14 cellular contexts compared by ENCODE assay signal in genomic region chr22:40218723-40219294, GRCh38. TPM values are rescaled to one million over a fixed set of nuclear protein-coding genes. Genes with fewer than 3 reads are reported as not detected.
DNase-seq lines count a peak whose midpoint lies in the region; ATAC-seq and TF ChIP-seq lines count a peak whose summit lies in the region.
"Had no signal": no experiment of that assay in that cellular context is flagged by ENCODE, and none has a peak within 500 bp of the region (broad histone marks: within the 10 kb centered on the region; RNA-seq: fewer than 3 reads in every experiment).

No MANE protein-coding gene starts in this region.

- ATAC-seq in lower lobe of right lung = no peak
- ATAC-seq: foreskin keratinocyte, pancreas had no signal

- TF ChIP-seq CTCF in A673 (conservative IDR thresholded peaks at IDR 0.05; ENCODE audit: low read depth, low read length) = no peak
- no peak for TF ChIP-seq CTCF in mesothelial cell of epicardium (IDR thresholded peaks at IDR 0.05; ENCODE audit: unreplicated experiment)
- no peak for TF ChIP-seq CTCF in GM10266 (IDR thresholded peaks at IDR 0.05; ENCODE audit: control insufficient read depth, insufficient read depth, low read depth, missing control alignments)
- TF ChIP-seq CTCF in HFFc6 (IDR thresholded peaks at IDR 0.05) = no peak
- no peak for TF ChIP-seq CTCF in left ventricle myocardium inferior (IDR thresholded peaks at IDR 0.05; ENCODE audit: borderline replicate concordance)
- no peak for TF ChIP-seq CTCF in lower lobe of right lung (IDR thresholded peaks at IDR 0.05)

- H3K27ac ChIP-seq in A673 (ENCODE audit: low read depth, low read length, poor library complexity, severe bottlenecking) = peak overlapping the region; percentile 44
- no peak overlapping the region for H3K27ac ChIP-seq in left ventricle myocardium inferior (replicated peaks)
- no peak overlapping the region for H3K27ac ChIP-seq in lower lobe of right lung
- H3K27ac ChIP-seq: foreskin keratinocyte, pancreas had no signal

- H3K9me3 ChIP-seq in A673 (ENCODE audit: low read depth, low read length, poor library complexity, severe bottlenecking) (no peaks in the 10 kb centered on the region), left ventricle myocardium inferior (replicated peaks) (no peaks in the 10 kb centered on the region), lower lobe of right lung (no peaks in the 10 kb centered on the region)
- H3K9me3 ChIP-seq: MG63, pancreas had no signal

- H3K4me3 ChIP-seq in A673 (ENCODE audit: low read depth, low read length, poor library complexity, severe bottlenecking) (no peak overlapping the region), left ventricle myocardium inferior (no peak overlapping the region), lower lobe of right lung (no peak overlapping the region)
- H3K4me3 ChIP-seq: MG63, pancreas had no signal

- no peaks in the 10 kb centered on the region for H3K36me3 ChIP-seq in A673 (ENCODE audit: insufficient read depth, low read length, poor library complexity, severe bottlenecking)
- no peaks in the 10 kb centered on the region for H3K36me3 ChIP-seq in left ventricle myocardium inferior
- H3K36me3 ChIP-seq in lower lobe of right lung = no peaks in the 10 kb centered on the region
- H3K36me3 ChIP-seq: MG63, pancreas had no signal

- no peaks in the 10 kb centered on the region for H3K27me3 Mint-ChIP-seq in mesothelial cell of epicardium (ENCODE audit: low read depth)
- no peaks in the 10 kb centered on the region for H3K27me3 Mint-ChIP-seq in HFFc6 (ENCODE audit: insufficient read depth)

- CTCF ChIA-PET in A673 (lab: Charles Lee) = no interaction called here

- H3K9me3 Mint-ChIP-seq in mesothelial cell of epicardium = no peaks in the 10 kb centered on the region
- H3K9me3 Mint-ChIP-seq in HFFc6 = no peaks in the 10 kb centered on the region

- H3K4me1 ChIP-seq in A673 (ENCODE audit: insufficient read depth, low read length, poor library complexity, severe bottlenecking) (peaks cover 17% of the 10 kb centered on the region), left ventricle myocardium inferior (peaks cover 98% of the 10 kb centered on the region), lower lobe of right lung (peaks cover 51% of the 10 kb centered on the region)

- no peaks in the 10 kb centered on the region for H3K27me3 ChIP-seq in A673 (replicated peaks; ENCODE audit: insufficient read depth, low read depth, low read length, poor library complexity)
- H3K27me3 ChIP-seq in left ventricle myocardium inferior (ENCODE audit: low read depth) = no peaks in the 10 kb centered on the region
- no peaks in the 10 kb centered on the region for H3K27me3 ChIP-seq in lower lobe of right lung (ENCODE audit: low read depth)
- H3K27me3 ChIP-seq: foreskin keratinocyte, MG63, pancreas had no signal

- POLR2A ChIA-PET in A673 (lab: Charles Lee; ENCODE audit: low non-redundant PET) = no interaction called here

- H3K4me3 Mint-ChIP-seq in mesothelial cell of epicardium (no peak overlapping the region), HFFc6 (no peak overlapping the region)

- H3K36me3 Mint-ChIP-seq in mesothelial cell of epicardium (peaks cover 4% of the 10 kb centered on the region), HFFc6 (ENCODE audit: low read depth) (peaks cover 7% of the 10 kb centered on the region; the same call in 1 of the 2 replicates)

- DNase-seq in A673 (ENCODE audit: low spot score) = no peak
- DNase-seq in COLO668 (lab: John Stamatoyannopoulos, UW; ENCODE audit: unreplicated experiment) = peak; percentile 16
- peak; percentile 44 for DNase-seq in astrocyte of the hippocampus (ENCODE audit: low read depth, low spot score)
- DNase-seq in mesothelial cell of epicardium (ENCODE audit: low spot score in 2 of 2, unreplicated experiment in 2 of 2) = no peak
- no peak for DNase-seq in GM10266 (ENCODE audit: extremely low spot score)
- DNase-seq in HFFc6 = no peak
- no peak for DNase-seq in left ventricle myocardium inferior
- DNase-seq in lower lobe of right lung = no peak
- DNase-seq: activated T-cell treated with anti-CD3 and anti-CD28 coated beads for 4 hours; foreskin keratinocyte; MG63; NCI-H524; pancreas; stimulated activated CD4-positive, alpha-beta T cell treated with anti-CD3 and anti-CD28 coated beads, Interleukin-2, amount 100 ng/mL, for 48 hours had no signal

- H3K4me1 Mint-ChIP-seq in mesothelial cell of epicardium (peaks cover 26% of the 10 kb centered on the region), HFFc6 (ENCODE audit: low read depth) (peaks cover 47% of the 10 kb centered on the region)

- H3K27ac Mint-ChIP-seq in mesothelial cell of epicardium (peak overlapping the region; percentile 10), HFFc6 (no peak overlapping the region)

- intact Hi-C loops in A673 (cut with micrococcal nuclease; ENCODE audit: unreplicated experiment) (no loop called here), left ventricle myocardium inferior (cut with micrococcal nuclease) (no loop called here), lower lobe of right lung (cut with DNase I) (no loop called here)

- BruUV-seq in A673 (replicated peaks; lab: Mats Ljungman, UMichigan) = no TSS peak

RNA-seq across cellular contexts. Expression of gene TNRC6B, which starts 41.1 kb away (rescaled TPM):
- total RNA-seq in A673 (2021) (52.2 and 56.6 TPM in 2 replicates), mesothelial cell of epicardium (71.5 to 80.1 TPM (median 75.7 TPM) in 3 replicates), left ventricle myocardium inferior (43.8 TPM), lower lobe of right lung (54.6 TPM)
- 10 to 100 TPM; 30.8 to 36.3 (median 34.3) TPM for total RNA-seq in HFFc6 (2021; fragmentation: NEBNext Ultra II Directional; extraction: Animal tissue kit (Norgen Biotek cat#: 25700))

Comparison
In these comparisons a context has a peak if more than half of its experiments do, and no peak if none do; other contexts are left out.
1. DNase-seq: peak in COLO668 (single experiment) and astrocyte of the hippocampus (single experiment); none in A673 (single experiment), mesothelial cell of epicardium (0 of 2), GM10266 (single experiment), HFFc6 (single experiment), left ventricle myocardium inferior (single experiment) and lower lobe of right lung (single experiment).